8 cellular contexts compared by ENCODE assay signal in the genomic region with DNA sequence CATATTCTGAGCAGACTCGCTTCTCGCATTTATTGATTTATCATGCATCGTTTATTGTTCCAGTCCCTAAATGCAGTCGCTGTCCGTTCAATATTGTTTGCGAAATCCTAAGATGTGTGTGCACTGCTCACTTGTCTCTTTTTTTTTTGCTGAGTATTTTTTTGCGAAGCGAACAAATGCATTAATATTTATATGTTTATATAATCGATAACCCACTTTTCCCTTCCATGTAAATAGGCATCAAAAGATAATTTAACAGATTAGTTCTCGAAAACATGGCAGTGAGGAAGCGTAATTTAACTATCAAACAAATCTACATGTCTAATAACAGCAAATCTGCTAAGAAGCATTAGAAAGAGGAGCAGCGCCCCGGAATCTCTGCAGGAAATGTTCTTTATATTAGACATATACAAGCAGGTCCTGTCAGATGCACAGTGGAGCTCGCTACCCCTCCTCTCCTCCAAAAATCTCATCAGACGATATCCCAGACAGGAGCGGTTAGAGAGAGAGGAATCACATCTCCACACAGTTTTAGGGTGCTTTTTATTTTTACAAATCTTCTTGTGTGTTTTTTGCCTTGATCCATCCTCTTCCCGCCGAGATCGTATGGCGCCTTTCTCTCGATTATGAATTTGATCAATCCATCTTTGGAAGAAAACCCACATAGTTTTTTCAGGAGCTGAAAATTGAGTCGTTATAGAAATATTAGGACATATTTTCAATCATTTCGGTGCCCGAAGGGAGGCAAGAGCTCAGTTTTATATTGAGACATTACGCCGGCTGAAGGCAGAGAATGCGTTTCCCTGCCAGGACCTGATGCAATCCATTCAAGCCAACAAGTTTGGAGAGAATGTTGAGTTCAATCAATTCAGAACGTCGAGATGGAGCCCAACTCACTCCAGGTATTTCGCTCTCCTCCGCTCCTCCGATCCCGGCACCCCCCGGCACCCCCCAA. TPM values are rescaled to one million over a fixed set of nuclear protein-coding genes. Genes with fewer than 3 reads are reported as not detected.
DNase-seq lines count a peak whose midpoint lies in the region; ATAC-seq and TF ChIP-seq lines count a peak whose summit lies in the region.

A gene with protein sequence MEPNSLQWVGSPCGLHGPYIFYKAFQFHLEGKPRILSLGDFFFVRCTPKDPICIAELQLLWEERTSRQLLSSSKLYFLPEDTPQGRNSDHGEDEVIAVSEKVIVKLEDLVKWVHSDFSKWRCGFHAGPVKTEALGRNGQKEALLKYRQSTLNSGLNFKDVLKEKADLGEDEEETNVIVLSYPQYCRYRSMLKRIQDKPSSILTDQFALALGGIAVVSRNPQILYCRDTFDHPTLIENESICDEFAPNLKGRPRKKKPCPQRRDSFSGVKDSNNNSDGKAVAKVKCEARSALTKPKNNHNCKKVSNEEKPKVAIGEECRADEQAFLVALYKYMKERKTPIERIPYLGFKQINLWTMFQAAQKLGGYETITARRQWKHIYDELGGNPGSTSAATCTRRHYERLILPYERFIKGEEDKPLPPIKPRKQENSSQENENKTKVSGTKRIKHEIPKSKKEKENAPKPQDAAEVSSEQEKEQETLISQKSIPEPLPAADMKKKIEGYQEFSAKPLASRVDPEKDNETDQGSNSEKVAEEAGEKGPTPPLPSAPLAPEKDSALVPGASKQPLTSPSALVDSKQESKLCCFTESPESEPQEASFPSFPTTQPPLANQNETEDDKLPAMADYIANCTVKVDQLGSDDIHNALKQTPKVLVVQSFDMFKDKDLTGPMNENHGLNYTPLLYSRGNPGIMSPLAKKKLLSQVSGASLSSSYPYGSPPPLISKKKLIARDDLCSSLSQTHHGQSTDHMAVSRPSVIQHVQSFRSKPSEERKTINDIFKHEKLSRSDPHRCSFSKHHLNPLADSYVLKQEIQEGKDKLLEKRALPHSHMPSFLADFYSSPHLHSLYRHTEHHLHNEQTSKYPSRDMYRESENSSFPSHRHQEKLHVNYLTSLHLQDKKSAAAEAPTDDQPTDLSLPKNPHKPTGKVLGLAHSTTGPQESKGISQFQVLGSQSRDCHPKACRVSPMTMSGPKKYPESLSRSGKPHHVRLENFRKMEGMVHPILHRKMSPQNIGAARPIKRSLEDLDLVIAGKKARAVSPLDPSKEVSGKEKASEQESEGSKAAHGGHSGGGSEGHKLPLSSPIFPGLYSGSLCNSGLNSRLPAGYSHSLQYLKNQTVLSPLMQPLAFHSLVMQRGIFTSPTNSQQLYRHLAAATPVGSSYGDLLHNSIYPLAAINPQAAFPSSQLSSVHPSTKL (plus strand): TSS at position 871 of the 955 bp plus-strand sequence. CDS start 11 bp downstream, at position 882.

- peaks cover 48% of the 10 kb centered on the region for H3K79me2 ChIP-seq in SU-DHL-6 (ENCODE audit: insufficient read depth, low read length)

- intact Hi-C loops in prostate gland (cut with DNase I) = loop anchor here (5.0 to 10.0 kb wide), 5 partner anchors 41 to 1086 kb away; a partner anchor contains a TSS

- peak within 1 kb of the TSS; percentile 99 for H2AFZ ChIP-seq in SU-DHL-6 (ENCODE audit: low read depth, low read length, severe bottlenecking)

- TF ChIP-seq POLR2A in prostate gland (IDR thresholded peaks at IDR 0.05) = peak; percentile 21

- H3K4me1 ChIP-seq in prostate gland (replicated peaks) = peaks cover 5% of the 10 kb centered on the region

- TF ChIP-seq CTCF in SU-DHL-6 (IDR thresholded peaks at IDR 0.05; ENCODE audit: insufficient read depth, low read length, poor library complexity, severe bottlenecking) (no peak), brain (conservative IDR thresholded peaks at IDR 0.05) (no peak), prostate gland (IDR thresholded peaks at IDR 0.05) (no peak)

- peaks cover 17% of the 10 kb centered on the region for H3K27me3 Mint-ChIP-seq in brain

- H3K4me3 Mint-ChIP-seq in brain = peak within 1 kb of the TSS; percentile 91 to 100 (median 93)

- no peaks in the 10 kb centered on the region for H4K20me1 ChIP-seq in SU-DHL-6 (ENCODE audit: low read depth, low read length)

- no peaks in the 10 kb centered on the region for H3K36me3 Mint-ChIP-seq in brain

- H3K9me3 ChIP-seq in SU-DHL-6 (ENCODE audit: insufficient read depth, low read length) = no peaks in the 10 kb centered on the region
- no peaks in the 10 kb centered on the region for H3K9me3 ChIP-seq in prostate gland

- peak within 1 kb of the TSS; percentile 99 for H3K27ac ChIP-seq in SU-DHL-6 (ENCODE audit: low read depth, low read length)
- H3K27ac ChIP-seq in prostate gland = peak within 1 kb of the TSS; percentile 98

- H3K36me3 ChIP-seq in SU-DHL-6 (ENCODE audit: low read length) = peaks cover 3% of the 10 kb centered on the region; the same call in 1 of the 2 replicates
- no peaks in the 10 kb centered on the region for H3K36me3 ChIP-seq in prostate gland

- DNase-seq in EH (ENCODE audit: low read depth) (peak; percentile 64), Kasumi-1 (lab: John Stamatoyannopoulos, UW) (peak; percentile 71 to 86), hippocampal formation (lab: John Stamatoyannopoulos, UW) (peak; percentile 40 to 80), prostate gland (ENCODE audit: low spot score) (peak; percentile 74)

- under 1% methylated on average over 34 of the region's 34 CpGs for WGBS in prostate gland

- H3K9ac ChIP-seq in SU-DHL-6 (ENCODE audit: low read length) = peak within 1 kb of the TSS; percentile 88

- peaks cover 80% of the 10 kb centered on the region for H3F3A ChIP-seq in SU-DHL-6 (ENCODE audit: insufficient read depth)

- peak within 1 kb of the TSS; percentile 99 for H3K4me2 ChIP-seq in SU-DHL-6 (ENCODE audit: low read depth, low read length, poor library complexity, severe bottlenecking)

- peak within 1 kb of the TSS; percentile 99 to 100 (median 100) for H3K27ac Mint-ChIP-seq in brain

- H3K4me3 ChIP-seq in SU-DHL-6 (ENCODE audit: insufficient read depth, low read length, poor library complexity, severe bottlenecking) (peak within 1 kb of the TSS; percentile 94), prostate gland (peak within 1 kb of the TSS; percentile 58 to 85)

- H3K27me3 ChIP-seq in SU-DHL-6 (ENCODE audit: low read length) (no peaks in the 10 kb centered on the region), prostate gland (replicated peaks; ENCODE audit: insufficient read depth) (no peaks in the 10 kb centered on the region)

- H3K4me1 Mint-ChIP-seq in brain = peaks cover 61% of the 10 kb centered on the region

- no peaks in the 10 kb centered on the region for H3K9me2 ChIP-seq in SU-DHL-6 (replicated peaks; ENCODE audit: insufficient read depth, low read length)

- no peaks in the 10 kb centered on the region for H3K9me3 Mint-ChIP-seq in brain

- ATAC-seq in GM19023 (IDR thresholded peaks at IDR 0.05; ENCODE audit: unreplicated experiment) (no peak), GM21737 (IDR thresholded peaks at IDR 0.05; ENCODE audit: unreplicated experiment) (no peak)

RNA-seq across cellular contexts. Expression of the gene that starts here (rescaled TPM):
- 2.5 TPM for polyA plus RNA-seq in brain (ENCODE audit: insufficient read depth, low read depth, low replicate concordance)
- total RNA-seq in prostate gland = 10 to 100 TPM; 67.9 to 90.1 TPM
